Comparison of ENCODE assay signal across 23 cellular contexts in genomic region chr3:67601385-67601784, GRCh38. TPM values are rescaled to one million over a fixed set of nuclear protein-coding genes. Genes with fewer than 3 reads are reported as not detected.
DNase-seq lines count a peak whose midpoint lies in the region; ATAC-seq and TF ChIP-seq lines count a peak whose summit lies in the region.
"Had no signal": no experiment of that assay in that cellular context is flagged by ENCODE, and none has a peak within 500 bp of the region (broad histone marks: within the 10 kb centered on the region; RNA-seq: fewer than 3 reads in every experiment).

No MANE protein-coding gene starts in this region.

- H3K4me1 Mint-ChIP-seq in CD4-positive, alpha-beta memory T cell = peaks cover 60 to 90% (median 76%) of the 10 kb centered on the region in 4 donors
- H3K4me1 Mint-ChIP-seq in activated naive CD8-positive, alpha-beta T cell treated with anti-CD3 and anti-CD28 coated beads for 36 hours = peaks cover 74% of the 10 kb centered on the region

- no peak for TF ChIP-seq CTCF in ascending aorta (IDR thresholded peaks at IDR 0.05)

- H3K4me3 ChIP-seq in CD4-positive, alpha-beta memory T cell (ENCODE audit: low read length in 2 of 2) = no peak overlapping the region
- no peak overlapping the region for H3K4me3 ChIP-seq in ascending aorta
- H3K4me3 ChIP-seq: dorsolateral prefrontal cortex, gastroesophageal sphincter, testis had no signal

- H3K27me3 Mint-ChIP-seq in CD4-positive, alpha-beta memory T cell = no peaks in the 10 kb centered on the region
- no peaks in the 10 kb centered on the region for H3K27me3 Mint-ChIP-seq in activated naive CD8-positive, alpha-beta T cell treated with anti-CD3 and anti-CD28 coated beads for 36 hours
- H3K27me3 Mint-ChIP-seq: CD8-positive, alpha-beta memory T cell; central memory CD8-positive, alpha-beta T cell; progenitor cell of endocrine pancreas had no signal

- POLR2A ChIA-PET in CD4-positive, alpha-beta memory T cell (lab: Charles Lee; ENCODE audit: partially characterized antibody) = interaction anchor here (1.0 kb wide), 1 partner anchor 52 kb away, joined by 4 read pairs; the partner anchor contains the start of gene SUCLG2

- peak overlapping the region in 3 of 8 donors; percentile 1 to 53 (median 21) for H3K4me3 Mint-ChIP-seq in CD4-positive, alpha-beta memory T cell
- no peak overlapping the region for H3K4me3 Mint-ChIP-seq in activated naive CD8-positive, alpha-beta T cell treated with anti-CD3 and anti-CD28 coated beads for 36 hours
- H3K4me3 Mint-ChIP-seq: HFFc6 had no signal

- no peak overlapping the region for H3K27ac ChIP-seq in CD4-positive, alpha-beta memory T cell (ENCODE audit: low read depth, low read length)
- peak overlapping the region in 1 of 2 donors; percentile 44 for H3K27ac ChIP-seq in ascending aorta
- H3K27ac ChIP-seq: dorsolateral prefrontal cortex, gastroesophageal sphincter, testis had no signal

- no peaks in the 10 kb centered on the region for H3K9me3 Mint-ChIP-seq in CD4-positive, alpha-beta memory T cell
- H3K9me3 Mint-ChIP-seq in activated naive CD8-positive, alpha-beta T cell treated with anti-CD3 and anti-CD28 coated beads for 36 hours = no peaks in the 10 kb centered on the region
- H3K9me3 Mint-ChIP-seq: CD8-positive, alpha-beta memory T cell; central memory CD8-positive, alpha-beta T cell; HFFc6 had no signal

- no peak for DNase-seq in CD4-positive, alpha-beta memory T cell
- DNase-seq in ELR (ENCODE audit: low read depth) = peak; percentile 57
- no peak for DNase-seq in activated naive CD8-positive, alpha-beta T cell treated with anti-CD3 and anti-CD28 coated beads for 36 hours
- peak; percentile 9 for DNase-seq in myocyte (ENCODE audit: low read depth)
- DNase-seq in NCI-H1105 (lab: John Stamatoyannopoulos, UW) = no peak
- DNase-seq in ascending aorta (ENCODE audit: low spot score in 2 of 2) = no peak
- DNase-seq: activated CD4-positive, alpha-beta T cell treated with anti-CD3 and anti-CD28 coated beads for 4 hours; activated gamma-delta T cell; aorta; dorsolateral prefrontal cortex; erythroblast; HFFc6; KG1; left ventricle myocardium superior; NCI-H187; NCI-H2227 treated with DMSO at 0.1 percent for 48 hours; SHP77 treated with DMSO at 0.1 percent for 48 hours; testis had no signal

- H3K9me3 ChIP-seq in CD4-positive, alpha-beta memory T cell (ENCODE audit: control insufficient read depth in 1 of 2, low read length in 2 of 2) = no peaks in the 10 kb centered on the region
- no peaks in the 10 kb centered on the region for H3K9me3 ChIP-seq in ascending aorta
- H3K9me3 ChIP-seq: gastroesophageal sphincter, testis had no signal

- CTCF ChIA-PET in CD4-positive, alpha-beta memory T cell (lab: Charles Lee; ENCODE audit: partially characterized antibody) = interaction anchor here (1.0 to 1.1 kb wide), 2 partner anchors 13 to 102 kb away, joined by 3 read pairs; no protein-coding TSS in a partner anchor

- no peaks in the 10 kb centered on the region for H3K27me3 ChIP-seq in CD4-positive, alpha-beta memory T cell (ENCODE audit: insufficient read depth, low read length)
- no peaks in the 10 kb centered on the region for H3K27me3 ChIP-seq in ascending aorta
- H3K27me3 ChIP-seq: dorsolateral prefrontal cortex, gastroesophageal sphincter, testis had no signal

- H3K36me3 ChIP-seq in CD4-positive, alpha-beta memory T cell (ENCODE audit: insufficient read depth, low read length) = no peaks in the 10 kb centered on the region
- peaks cover 0 to under 1% of the 10 kb centered on the region in 2 donors for H3K36me3 ChIP-seq in ascending aorta

- peaks cover 58% of the 10 kb centered on the region for H3K4me1 ChIP-seq in CD4-positive, alpha-beta memory T cell (ENCODE audit: insufficient read depth, low read length)
- peaks cover 0 to 12% of the 10 kb centered on the region in 2 donors for H3K4me1 ChIP-seq in ascending aorta
- H3K4me1 ChIP-seq: testis had no signal

- peak overlapping the region in 6 of 7 donors; percentile 11 to 68 (median 52) for H3K27ac Mint-ChIP-seq in CD4-positive, alpha-beta memory T cell
- peak overlapping the region; percentile 30 for H3K27ac Mint-ChIP-seq in activated naive CD8-positive, alpha-beta T cell treated with anti-CD3 and anti-CD28 coated beads for 36 hours
- H3K27ac Mint-ChIP-seq: progenitor cell of endocrine pancreas had no signal

- no peak for ATAC-seq in GM21447 (IDR thresholded peaks at IDR 0.05; ENCODE audit: unreplicated experiment)
- ATAC-seq: gastroesophageal sphincter, left ventricle myocardium superior had no signal

- peaks cover 29 to 38% of the 10 kb centered on the region in 2 donors for H3K36me3 Mint-ChIP-seq in CD4-positive, alpha-beta memory T cell
- H3K36me3 Mint-ChIP-seq in activated naive CD8-positive, alpha-beta T cell treated with anti-CD3 and anti-CD28 coated beads for 36 hours = peaks cover 72% of the 10 kb centered on the region

- intact Hi-C loops in CD4-positive, alpha-beta memory T cell (cut with micrococcal nuclease) = loop anchor here (5.0 kb wide), 2 partner anchors 51 to 191 kb away; partner anchors contain the start of gene SUCLG2
- intact Hi-C loops in ascending aorta (cut with DNase I) = no loop called here

RNA-seq across cellular contexts. Expression of gene SUCLG2, which starts 53.0 kb away (rescaled TPM):
- 10 to 100 TPM; 46.1 to 48.0 TPM for total RNA-seq in CD4-positive, alpha-beta memory T cell
- 100 to 1,000 TPM in 1 of 2 donors, 10 to 100 TPM in 1; 65.5 to 114 TPM for polyA plus RNA-seq in CD4-positive, alpha-beta memory T cell
- total RNA-seq in activated naive CD8-positive, alpha-beta T cell treated with anti-CD3 and anti-CD28 coated beads for 36 hours = 10 to 100 TPM; 64.2 to 65.4 TPM
- total RNA-seq in myocyte = 47.4 and 52.1 TPM in 2 replicates
- 18.2 TPM for polyA plus RNA-seq in myocyte (2012)
- 33.6 TPM for total RNA-seq in ascending aorta

Comparison
In these comparisons a context has a peak if more than half of its experiments do, and no peak if none do; other contexts are left out.
1. DNase-seq: peak in ELR (single experiment) and myocyte (single experiment); none in CD4-positive, alpha-beta memory T cell (0 of 5), activated naive CD8-positive, alpha-beta T cell treated with anti-CD3 and anti-CD28 coated beads for 36 hours (single experiment), NCI-H1105 (single experiment) and ascending aorta (0 of 2).